ENCODE assay signal across 1 cellular context in the genomic region with DNA sequence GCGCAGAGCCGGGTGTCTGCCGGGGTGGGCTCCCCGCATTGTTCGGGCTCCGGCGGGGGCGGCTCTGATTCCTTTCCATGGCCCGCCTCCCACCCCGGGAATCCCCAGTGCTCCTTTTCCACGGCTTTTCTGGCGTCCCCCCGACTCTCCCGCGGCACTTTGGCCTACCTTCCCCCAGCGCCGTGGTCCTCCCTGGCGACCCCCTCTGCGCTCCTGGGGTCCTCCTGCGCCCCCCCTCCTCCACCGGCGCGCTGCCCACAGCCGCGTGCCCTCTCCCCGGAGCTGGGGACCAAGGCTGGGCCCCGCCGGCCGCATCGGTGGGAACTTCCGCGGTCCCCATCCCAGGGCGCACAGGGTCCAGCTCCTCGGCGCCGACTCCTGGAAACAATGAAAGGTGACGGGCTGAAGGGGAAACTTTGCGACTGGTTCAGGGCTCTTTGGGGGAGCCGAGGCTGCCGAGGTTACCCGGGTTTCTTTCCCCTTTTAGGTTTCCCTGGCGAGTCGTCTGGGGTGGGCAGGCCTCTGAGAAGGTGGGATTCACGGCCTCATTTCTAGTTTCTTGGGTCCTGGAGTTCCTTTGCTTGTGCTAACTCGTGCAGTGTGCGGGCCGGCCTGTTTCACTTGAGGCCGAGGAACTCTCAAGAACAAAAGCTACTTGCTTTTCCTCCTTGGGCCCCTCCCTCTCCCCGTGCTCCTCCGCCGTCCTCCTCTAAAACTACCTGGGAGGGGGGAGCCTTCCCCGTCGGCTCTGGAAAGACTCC.
TF ChIP-seq lines count a peak whose summit lies in the region.

No MANE protein-coding gene starts in this region.

TF ChIP-seq in K562, 482 proteins besides CTCF, POLR2A, EP300 and RAD21 (continued from another document and continues in another):
- no peak for TF ChIP-seq ZNF507 (tag; conservative IDR thresholded peaks at IDR 0.05)
- no peak for TF ChIP-seq ZNF41 (CRISPR knock-in tag; conservative IDR thresholded peaks at IDR 0.05)
- no peak for TF ChIP-seq ZC3H4 (CRISPR knock-in tag; IDR thresholded peaks at IDR 0.05; ENCODE audit: borderline replicate concordance)
- TF ChIP-seq LEF1 (IDR thresholded peaks at IDR 0.05) = no peak
- no peak for TF ChIP-seq KHSRP (IDR thresholded peaks at IDR 0.05)
- TF ChIP-seq, protein P1, sequence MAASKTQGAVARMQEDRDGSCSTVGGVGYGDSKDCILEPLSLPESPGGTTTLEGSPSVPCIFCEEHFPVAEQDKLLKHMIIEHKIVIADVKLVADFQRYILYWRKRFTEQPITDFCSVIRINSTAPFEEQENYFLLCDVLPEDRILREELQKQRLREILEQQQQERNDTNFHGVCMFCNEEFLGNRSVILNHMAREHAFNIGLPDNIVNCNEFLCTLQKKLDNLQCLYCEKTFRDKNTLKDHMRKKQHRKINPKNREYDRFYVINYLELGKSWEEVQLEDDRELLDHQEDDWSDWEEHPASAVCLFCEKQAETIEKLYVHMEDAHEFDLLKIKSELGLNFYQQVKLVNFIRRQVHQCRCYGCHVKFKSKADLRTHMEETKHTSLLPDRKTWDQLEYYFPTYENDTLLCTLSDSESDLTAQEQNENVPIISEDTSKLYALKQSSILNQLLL (CRISPR knock-in tag; IDR thresholded peaks at IDR 0.05; ENCODE audit: borderline replicate concordance) = no peak
- TF ChIP-seq PPARD (CRISPR knock-in tag; IDR thresholded peaks at IDR 0.05) = no peak
- no peak for TF ChIP-seq RFX1 (IDR thresholded peaks at IDR 0.05)
- no peak for TF ChIP-seq CC2D1A (IDR thresholded peaks at IDR 0.05)
- TF ChIP-seq, protein P2, sequence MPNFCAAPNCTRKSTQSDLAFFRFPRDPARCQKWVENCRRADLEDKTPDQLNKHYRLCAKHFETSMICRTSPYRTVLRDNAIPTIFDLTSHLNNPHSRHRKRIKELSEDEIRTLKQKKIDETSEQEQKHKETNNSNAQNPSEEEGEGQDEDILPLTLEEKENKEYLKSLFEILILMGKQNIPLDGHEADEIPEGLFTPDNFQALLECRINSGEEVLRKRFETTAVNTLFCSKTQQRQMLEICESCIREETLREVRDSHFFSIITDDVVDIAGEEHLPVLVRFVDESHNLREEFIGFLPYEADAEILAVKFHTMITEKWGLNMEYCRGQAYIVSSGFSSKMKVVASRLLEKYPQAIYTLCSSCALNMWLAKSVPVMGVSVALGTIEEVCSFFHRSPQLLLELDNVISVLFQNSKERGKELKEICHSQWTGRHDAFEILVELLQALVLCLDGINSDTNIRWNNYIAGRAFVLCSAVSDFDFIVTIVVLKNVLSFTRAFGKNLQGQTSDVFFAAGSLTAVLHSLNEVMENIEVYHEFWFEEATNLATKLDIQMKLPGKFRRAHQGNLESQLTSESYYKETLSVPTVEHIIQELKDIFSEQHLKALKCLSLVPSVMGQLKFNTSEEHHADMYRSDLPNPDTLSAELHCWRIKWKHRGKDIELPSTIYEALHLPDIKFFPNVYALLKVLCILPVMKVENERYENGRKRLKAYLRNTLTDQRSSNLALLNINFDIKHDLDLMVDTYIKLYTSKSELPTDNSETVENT (CRISPR knock-in tag; IDR thresholded peaks at IDR 0.05) = peak; percentile 52; the same call in 1 of the 2 replicates
- no peak for TF ChIP-seq PTTG1 (tag; IDR thresholded peaks at IDR 0.05; ENCODE audit: low read depth)
- TF ChIP-seq GABPB2 (CRISPR knock-in tag; conservative IDR thresholded peaks at IDR 0.05) = no peak
- no peak for TF ChIP-seq ZNF239 (CRISPR knock-in tag; IDR thresholded peaks at IDR 0.05)
- TF ChIP-seq, protein P3, sequence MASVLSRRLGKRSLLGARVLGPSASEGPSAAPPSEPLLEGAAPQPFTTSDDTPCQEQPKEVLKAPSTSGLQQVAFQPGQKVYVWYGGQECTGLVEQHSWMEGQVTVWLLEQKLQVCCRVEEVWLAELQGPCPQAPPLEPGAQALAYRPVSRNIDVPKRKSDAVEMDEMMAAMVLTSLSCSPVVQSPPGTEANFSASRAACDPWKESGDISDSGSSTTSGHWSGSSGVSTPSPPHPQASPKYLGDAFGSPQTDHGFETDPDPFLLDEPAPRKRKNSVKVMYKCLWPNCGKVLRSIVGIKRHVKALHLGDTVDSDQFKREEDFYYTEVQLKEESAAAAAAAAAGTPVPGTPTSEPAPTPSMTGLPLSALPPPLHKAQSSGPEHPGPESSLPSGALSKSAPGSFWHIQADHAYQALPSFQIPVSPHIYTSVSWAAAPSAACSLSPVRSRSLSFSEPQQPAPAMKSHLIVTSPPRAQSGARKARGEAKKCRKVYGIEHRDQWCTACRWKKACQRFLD (CRISPR knock-in tag; IDR thresholded peaks at IDR 0.05) = no peak
- TF ChIP-seq BRD4 (IDR thresholded peaks at IDR 0.05) = no peak
- TF ChIP-seq, protein P4, sequence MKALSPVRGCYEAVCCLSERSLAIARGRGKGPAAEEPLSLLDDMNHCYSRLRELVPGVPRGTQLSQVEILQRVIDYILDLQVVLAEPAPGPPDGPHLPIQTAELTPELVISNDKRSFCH (CRISPR knock-in tag; IDR thresholded peaks at IDR 0.05) = no peak
- TF ChIP-seq, protein P4 (tag; IDR thresholded peaks at IDR 0.05) = no peak
- peak; percentile 28; the same call in 1 of the 2 replicates for TF ChIP-seq ZNF764 (CRISPR knock-in tag; IDR thresholded peaks at IDR 0.05; ENCODE audit: low read depth)
- TF ChIP-seq BACH1 (tag; IDR thresholded peaks at IDR 0.05) = no peak
- TF ChIP-seq, protein P5, sequence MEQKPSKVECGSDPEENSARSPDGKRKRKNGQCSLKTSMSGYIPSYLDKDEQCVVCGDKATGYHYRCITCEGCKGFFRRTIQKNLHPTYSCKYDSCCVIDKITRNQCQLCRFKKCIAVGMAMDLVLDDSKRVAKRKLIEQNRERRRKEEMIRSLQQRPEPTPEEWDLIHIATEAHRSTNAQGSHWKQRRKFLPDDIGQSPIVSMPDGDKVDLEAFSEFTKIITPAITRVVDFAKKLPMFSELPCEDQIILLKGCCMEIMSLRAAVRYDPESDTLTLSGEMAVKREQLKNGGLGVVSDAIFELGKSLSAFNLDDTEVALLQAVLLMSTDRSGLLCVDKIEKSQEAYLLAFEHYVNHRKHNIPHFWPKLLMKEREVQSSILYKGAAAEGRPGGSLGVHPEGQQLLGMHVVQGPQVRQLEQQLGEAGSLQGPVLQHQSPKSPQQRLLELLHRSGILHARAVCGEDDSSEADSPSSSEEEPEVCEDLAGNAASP (IDR thresholded peaks at IDR 0.05) = no peak
- TF ChIP-seq ZNF444 (CRISPR knock-in tag; IDR thresholded peaks at IDR 0.05) = no peak
- no peak for TF ChIP-seq STAG1 (CRISPR knock-in tag; IDR thresholded peaks at IDR 0.05; ENCODE audit: borderline replicate concordance)
- no peak for TF ChIP-seq IFI16 (CRISPR knock-in tag; IDR thresholded peaks at IDR 0.05)
- TF ChIP-seq HNRNPUL1 (IDR thresholded peaks at IDR 0.05; ENCODE audit: low read length) = no peak
- no peak for TF ChIP-seq ZBTB1 (CRISPR knock-in tag; IDR thresholded peaks at IDR 0.05; ENCODE audit: borderline replicate concordance, low read depth)
- no peak for TF ChIP-seq CHD4 (IDR thresholded peaks at IDR 0.05; ENCODE audit: insufficient read depth, insufficient replicate concordance, low read depth, low read length, poor library complexity, severe bottlenecking)
- TF ChIP-seq ZNF316 (IDR thresholded peaks at IDR 0.05) = no peak
- TF ChIP-seq POLR2G (IDR thresholded peaks at IDR 0.05; ENCODE audit: low read depth, low read length) = peak; percentile 80
- no peak for TF ChIP-seq HDAC1 (IDR thresholded peaks at IDR 0.05)
- TF ChIP-seq NR4A1 (CRISPR knock-in tag; IDR thresholded peaks at IDR 0.05) = no peak
- TF ChIP-seq NR4A1 (tag; IDR thresholded peaks at IDR 0.05) = no peak
- TF ChIP-seq, protein P6, sequence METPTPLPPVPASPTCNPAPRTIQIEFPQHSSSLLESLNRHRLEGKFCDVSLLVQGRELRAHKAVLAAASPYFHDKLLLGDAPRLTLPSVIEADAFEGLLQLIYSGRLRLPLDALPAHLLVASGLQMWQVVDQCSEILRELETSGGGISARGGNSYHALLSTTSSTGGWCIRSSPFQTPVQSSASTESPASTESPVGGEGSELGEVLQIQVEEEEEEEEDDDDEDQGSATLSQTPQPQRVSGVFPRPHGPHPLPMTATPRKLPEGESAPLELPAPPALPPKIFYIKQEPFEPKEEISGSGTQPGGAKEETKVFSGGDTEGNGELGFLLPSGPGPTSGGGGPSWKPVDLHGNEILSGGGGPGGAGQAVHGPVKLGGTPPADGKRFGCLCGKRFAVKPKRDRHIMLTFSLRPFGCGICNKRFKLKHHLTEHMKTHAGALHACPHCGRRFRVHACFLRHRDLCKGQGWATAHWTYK (CRISPR knock-in tag; IDR thresholded peaks at IDR 0.05) = peak; percentile 29; the same call in 1 of the 2 replicates
- no peak for TF ChIP-seq ZC3H8 (IDR thresholded peaks at IDR 0.05)
- TF ChIP-seq BRD9 (IDR thresholded peaks at IDR 0.05; ENCODE audit: low read depth, partially characterized antibody) = no peak
- no peak for TF ChIP-seq GATA2 (CRISPR knock-in tag; IDR thresholded peaks at IDR 0.05)
- no peak for TF ChIP-seq BMI1 (IDR thresholded peaks at IDR 0.05; ENCODE audit: low read length)
- TF ChIP-seq HOXB6 (CRISPR knock-in tag; IDR thresholded peaks at IDR 0.05; ENCODE audit: borderline replicate concordance) = no peak
- TF ChIP-seq, protein P7, sequence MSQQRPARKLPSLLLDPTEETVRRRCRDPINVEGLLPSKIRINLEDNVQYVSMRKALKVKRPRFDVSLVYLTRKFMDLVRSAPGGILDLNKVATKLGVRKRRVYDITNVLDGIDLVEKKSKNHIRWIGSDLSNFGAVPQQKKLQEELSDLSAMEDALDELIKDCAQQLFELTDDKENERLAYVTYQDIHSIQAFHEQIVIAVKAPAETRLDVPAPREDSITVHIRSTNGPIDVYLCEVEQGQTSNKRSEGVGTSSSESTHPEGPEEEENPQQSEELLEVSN (IDR thresholded peaks at IDR 0.05; ENCODE audit: borderline replicate concordance in 1 of 2, extremely low read depth in 1 of 2, insufficient read depth in 1 of 2, insufficient read length in 1 of 2, low read depth in 1 of 2, low read length in 1 of 2, poor library complexity in 1 of 2, severe bottlenecking in 1 of 2) = peak in 1 of 2 experiments; percentile 9
- TF ChIP-seq, protein P8, sequence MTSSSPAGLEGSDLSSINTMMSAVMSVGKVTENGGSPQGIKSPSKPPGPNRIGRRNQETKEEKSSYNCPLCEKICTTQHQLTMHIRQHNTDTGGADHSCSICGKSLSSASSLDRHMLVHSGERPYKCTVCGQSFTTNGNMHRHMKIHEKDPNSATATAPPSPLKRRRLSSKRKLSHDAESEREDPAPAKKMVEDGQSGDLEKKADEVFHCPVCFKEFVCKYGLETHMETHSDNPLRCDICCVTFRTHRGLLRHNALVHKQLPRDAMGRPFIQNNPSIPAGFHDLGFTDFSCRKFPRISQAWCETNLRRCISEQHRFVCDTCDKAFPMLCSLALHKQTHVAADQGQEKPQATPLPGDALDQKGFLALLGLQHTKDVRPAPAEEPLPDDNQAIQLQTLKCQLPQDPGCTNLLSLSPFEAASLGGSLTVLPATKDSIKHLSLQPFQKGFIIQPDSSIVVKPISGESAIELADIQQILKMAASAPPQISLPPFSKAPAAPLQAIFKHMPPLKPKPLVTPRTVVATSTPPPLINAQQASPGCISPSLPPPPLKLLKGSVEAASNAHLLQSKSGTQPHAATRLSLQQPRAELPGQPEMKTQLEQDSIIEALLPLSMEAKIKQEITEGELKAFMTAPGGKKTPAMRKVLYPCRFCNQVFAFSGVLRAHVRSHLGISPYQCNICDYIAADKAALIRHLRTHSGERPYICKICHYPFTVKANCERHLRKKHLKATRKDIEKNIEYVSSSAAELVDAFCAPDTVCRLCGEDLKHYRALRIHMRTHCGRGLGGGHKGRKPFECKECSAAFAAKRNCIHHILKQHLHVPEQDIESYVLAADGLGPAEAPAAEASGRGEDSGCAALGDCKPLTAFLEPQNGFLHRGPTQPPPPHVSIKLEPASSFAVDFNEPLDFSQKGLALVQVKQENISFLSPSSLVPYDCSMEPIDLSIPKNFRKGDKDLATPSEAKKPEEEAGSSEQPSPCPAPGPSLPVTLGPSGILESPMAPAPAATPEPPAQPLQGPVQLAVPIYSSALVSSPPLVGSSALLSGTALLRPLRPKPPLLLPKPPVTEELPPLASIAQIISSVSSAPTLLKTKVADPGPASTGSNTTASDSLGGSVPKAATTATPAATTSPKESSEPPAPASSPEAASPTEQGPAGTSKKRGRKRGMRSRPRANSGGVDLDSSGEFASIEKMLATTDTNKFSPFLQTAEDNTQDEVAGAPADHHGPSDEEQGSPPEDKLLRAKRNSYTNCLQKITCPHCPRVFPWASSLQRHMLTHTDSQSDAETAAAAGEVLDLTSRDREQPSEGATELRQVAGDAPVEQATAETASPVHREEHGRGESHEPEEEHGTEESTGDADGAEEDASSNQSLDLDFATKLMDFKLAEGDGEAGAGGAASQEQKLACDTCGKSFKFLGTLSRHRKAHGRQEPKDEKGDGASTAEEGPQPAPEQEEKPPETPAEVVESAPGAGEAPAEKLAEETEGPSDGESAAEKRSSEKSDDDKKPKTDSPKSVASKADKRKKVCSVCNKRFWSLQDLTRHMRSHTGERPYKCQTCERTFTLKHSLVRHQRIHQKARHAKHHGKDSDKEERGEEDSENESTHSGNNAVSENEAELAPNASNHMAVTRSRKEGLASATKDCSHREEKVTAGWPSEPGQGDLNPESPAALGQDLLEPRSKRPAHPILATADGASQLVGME (CRISPR knock-in tag; IDR thresholded peaks at IDR 0.05) = no peak
- TF ChIP-seq HMG20B (CRISPR knock-in tag; IDR thresholded peaks at IDR 0.05) = no peak
- peak; percentile 13; the same call in 1 of the 2 replicates for TF ChIP-seq SRSF3 (IDR thresholded peaks at IDR 0.05; ENCODE audit: insufficient read depth, low read length)
- TF ChIP-seq, protein P9, sequence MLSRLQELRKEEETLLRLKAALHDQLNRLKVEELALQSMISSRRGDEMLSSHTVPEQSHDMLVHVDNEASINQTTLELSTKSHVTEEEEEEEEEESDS (CRISPR knock-in tag; IDR thresholded peaks at IDR 0.05) = no peak
- no peak for TF ChIP-seq MYNN (IDR thresholded peaks at IDR 0.05)
- no peak for TF ChIP-seq MYNN (CRISPR knock-in tag; IDR thresholded peaks at IDR 0.05)
- 0 out of 2 replicates have a peak, but pooled peaks have one; percentile 20 for TF ChIP-seq SMAD4 (CRISPR knock-in tag; conservative IDR thresholded peaks at IDR 0.05)
- TF ChIP-seq PHTF2 (CRISPR knock-in tag; IDR thresholded peaks at IDR 0.05) = no peak
- peak in 1 of 2 experiments; percentile 36; a peak in 2 of 4 replicates for TF ChIP-seq MAZ (CRISPR knock-in tag; conservative IDR thresholded peaks at IDR 0.05 in 1 of 2, IDR thresholded peaks at IDR 0.05 in 1 of 2)
- no peak for TF ChIP-seq SOX6 (IDR thresholded peaks at IDR 0.05)
- no peak for TF ChIP-seq SUPT5H (IDR thresholded peaks at IDR 0.05)
- no peak for TF ChIP-seq SMC3 (conservative IDR thresholded peaks at IDR 0.05; ENCODE audit: insufficient read depth, low read depth, low read length)
- peak; percentile 34; the same call in 1 of the 2 replicates for TF ChIP-seq PHF8 (IDR thresholded peaks at IDR 0.05; ENCODE audit: borderline replicate concordance, low read length)
